1 cellular context compared by ENCODE assay signal in the genomic region with DNA sequence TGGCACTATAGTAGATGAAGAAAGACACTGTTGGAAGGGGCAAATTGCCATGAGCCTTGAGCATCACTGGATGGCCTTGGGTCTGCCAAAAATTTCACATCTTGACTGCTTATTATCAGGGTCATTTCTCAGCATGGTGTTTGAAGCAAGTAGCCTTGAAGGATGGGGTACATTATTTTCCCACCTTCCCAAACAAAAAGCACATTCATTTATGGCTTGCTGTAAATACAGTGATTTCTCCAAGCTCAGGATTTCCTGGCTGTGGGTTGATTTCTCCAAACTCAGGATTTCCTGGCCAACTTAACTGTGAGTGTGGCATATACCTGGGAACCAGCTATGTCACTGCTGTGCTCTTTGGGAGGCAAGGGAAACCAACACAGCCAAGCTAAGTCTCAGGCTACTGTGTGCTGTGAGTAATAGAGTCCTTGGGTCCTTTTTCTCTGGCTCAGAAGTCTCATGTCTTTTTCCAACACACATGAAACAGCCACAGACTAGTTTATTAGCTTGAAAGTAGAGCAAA.
TF ChIP-seq lines count a peak whose summit lies in the region.

No MANE protein-coding gene starts in this region.

TF ChIP-seq in GM23338, 12 proteins besides CTCF, POLR2A, EP300 and RAD21 (continued from another document):
- TF ChIP-seq ZNF462 (CRISPR knock-in tag; IDR thresholded peaks at IDR 0.05), result no peak
- TF ChIP-seq EZH2 (IDR thresholded peaks at IDR 0.05; ENCODE audit: low read depth, unreplicated experiment), result no peak
- no peak for TF ChIP-seq ZNF331 (CRISPR knock-in tag; IDR thresholded peaks at IDR 0.05; ENCODE audit: low read depth)
- no peak for TF ChIP-seq CREB1 (CRISPR knock-in tag; IDR thresholded peaks at IDR 0.05; ENCODE audit: low read depth)
- TF ChIP-seq POLR2AphosphoS5 (IDR thresholded peaks at IDR 0.05; ENCODE audit: low read depth), result no peak
- TF ChIP-seq STAT1 (IDR thresholded peaks at IDR 0.05; ENCODE audit: unreplicated experiment), result no peak
- no peak for TF ChIP-seq ETS1 (IDR thresholded peaks at IDR 0.05)
- no peak for TF ChIP-seq EZH2phosphoT487 (IDR thresholded peaks at IDR 0.05; ENCODE audit: unreplicated experiment)
